In the genomic region with DNA sequence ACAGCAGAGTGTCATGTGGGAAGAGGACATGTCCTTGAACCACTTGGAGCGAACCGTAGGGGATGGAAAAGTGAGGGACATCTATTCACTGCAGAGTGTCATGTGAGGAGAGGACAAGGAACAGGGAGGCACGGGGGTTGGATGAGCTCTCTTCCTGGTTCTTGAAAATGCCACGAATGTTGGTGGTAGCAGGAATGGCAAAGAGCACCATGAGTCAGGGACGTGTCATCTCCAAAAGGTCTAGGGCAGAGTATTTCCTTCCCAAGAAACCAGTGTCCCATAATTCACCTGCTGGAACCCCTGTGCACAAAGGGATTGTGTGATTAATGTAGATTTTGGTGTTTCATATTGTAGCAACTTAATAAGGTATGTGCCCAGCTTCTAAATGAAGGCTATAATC, we compare ENCODE assay signal across 1 cellular context.
TF ChIP-seq lines count a peak whose summit lies in the region.

No MANE protein-coding gene starts in this region.

TF ChIP-seq in WTC11, 78 proteins besides CTCF, POLR2A, EP300 and RAD21 (continued from another document):
- TF ChIP-seq, protein P1, sequence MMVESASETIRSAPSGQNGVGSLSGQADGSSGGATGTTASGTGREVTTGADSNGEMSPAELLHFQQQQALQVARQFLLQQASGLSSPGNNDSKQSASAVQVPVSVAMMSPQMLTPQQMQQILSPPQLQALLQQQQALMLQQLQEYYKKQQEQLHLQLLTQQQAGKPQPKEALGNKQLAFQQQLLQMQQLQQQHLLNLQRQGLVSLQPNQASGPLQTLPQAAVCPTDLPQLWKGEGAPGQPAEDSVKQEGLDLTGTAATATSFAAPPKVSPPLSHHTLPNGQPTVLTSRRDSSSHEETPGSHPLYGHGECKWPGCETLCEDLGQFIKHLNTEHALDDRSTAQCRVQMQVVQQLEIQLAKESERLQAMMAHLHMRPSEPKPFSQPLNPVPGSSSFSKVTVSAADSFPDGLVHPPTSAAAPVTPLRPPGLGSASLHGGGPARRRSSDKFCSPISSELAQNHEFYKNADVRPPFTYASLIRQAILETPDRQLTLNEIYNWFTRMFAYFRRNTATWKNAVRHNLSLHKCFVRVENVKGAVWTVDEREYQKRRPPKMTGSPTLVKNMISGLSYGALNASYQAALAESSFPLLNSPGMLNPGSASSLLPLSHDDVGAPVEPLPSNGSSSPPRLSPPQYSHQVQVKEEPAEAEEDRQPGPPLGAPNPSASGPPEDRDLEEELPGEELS (CRISPR knock-in tag; IDR thresholded peaks at IDR 0.05): no peak
- no peak for TF ChIP-seq FOXK1 (CRISPR knock-in tag; IDR thresholded peaks at IDR 0.05)
- TF ChIP-seq, protein P2, sequence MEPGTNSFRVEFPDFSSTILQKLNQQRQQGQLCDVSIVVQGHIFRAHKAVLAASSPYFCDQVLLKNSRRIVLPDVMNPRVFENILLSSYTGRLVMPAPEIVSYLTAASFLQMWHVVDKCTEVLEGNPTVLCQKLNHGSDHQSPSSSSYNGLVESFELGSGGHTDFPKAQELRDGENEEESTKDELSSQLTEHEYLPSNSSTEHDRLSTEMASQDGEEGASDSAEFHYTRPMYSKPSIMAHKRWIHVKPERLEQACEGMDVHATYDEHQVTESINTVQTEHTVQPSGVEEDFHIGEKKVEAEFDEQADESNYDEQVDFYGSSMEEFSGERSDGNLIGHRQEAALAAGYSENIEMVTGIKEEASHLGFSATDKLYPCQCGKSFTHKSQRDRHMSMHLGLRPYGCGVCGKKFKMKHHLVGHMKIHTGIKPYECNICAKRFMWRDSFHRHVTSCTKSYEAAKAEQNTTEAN (CRISPR knock-in tag; IDR thresholded peaks at IDR 0.05): no peak
